2 cellular contexts compared by ENCODE assay signal in the genomic region with DNA sequence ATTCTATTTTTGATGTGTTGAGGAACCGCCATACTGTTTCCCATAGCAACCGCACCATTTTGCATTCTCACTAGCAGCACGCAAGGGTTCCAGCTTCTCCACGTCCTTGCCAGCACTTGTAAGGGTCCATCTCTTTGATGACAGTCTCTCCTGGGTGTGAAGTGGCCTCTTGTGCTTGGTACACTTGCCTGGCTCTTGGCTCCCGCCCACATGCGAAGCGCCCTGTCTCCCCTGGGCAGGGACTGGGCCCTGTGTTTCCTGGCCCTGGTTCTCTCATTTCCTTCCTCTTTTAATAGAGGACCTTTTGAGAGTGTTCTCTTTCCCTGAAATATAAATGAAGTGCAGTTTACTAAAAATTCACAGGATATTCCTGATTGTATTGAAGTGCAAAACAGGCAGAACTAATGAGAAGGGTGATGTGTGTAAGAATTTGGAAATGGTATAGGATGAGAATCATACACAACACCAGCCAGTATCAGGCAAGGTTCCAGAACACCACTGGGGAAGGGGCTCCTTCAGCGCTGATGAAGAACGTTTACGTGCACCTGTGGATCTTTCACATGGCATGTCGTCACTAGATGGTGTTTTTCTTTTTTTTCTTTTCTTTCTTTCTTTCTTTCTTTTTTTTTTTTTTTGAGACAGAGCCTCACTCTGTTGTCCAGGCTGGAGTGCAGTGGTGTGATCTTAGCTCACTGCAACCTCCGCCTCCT.
A peak's percentile ranks its signal among the peaks of the same experiment; 100 is the strongest.
TF ChIP-seq lines count a peak whose summit lies in the region.

No MANE protein-coding gene starts in this region.

TF ChIP-seq in K562, 482 proteins besides CTCF, POLR2A, EP300 and RAD21 (continued from another document):
- TF ChIP-seq, protein P1, sequence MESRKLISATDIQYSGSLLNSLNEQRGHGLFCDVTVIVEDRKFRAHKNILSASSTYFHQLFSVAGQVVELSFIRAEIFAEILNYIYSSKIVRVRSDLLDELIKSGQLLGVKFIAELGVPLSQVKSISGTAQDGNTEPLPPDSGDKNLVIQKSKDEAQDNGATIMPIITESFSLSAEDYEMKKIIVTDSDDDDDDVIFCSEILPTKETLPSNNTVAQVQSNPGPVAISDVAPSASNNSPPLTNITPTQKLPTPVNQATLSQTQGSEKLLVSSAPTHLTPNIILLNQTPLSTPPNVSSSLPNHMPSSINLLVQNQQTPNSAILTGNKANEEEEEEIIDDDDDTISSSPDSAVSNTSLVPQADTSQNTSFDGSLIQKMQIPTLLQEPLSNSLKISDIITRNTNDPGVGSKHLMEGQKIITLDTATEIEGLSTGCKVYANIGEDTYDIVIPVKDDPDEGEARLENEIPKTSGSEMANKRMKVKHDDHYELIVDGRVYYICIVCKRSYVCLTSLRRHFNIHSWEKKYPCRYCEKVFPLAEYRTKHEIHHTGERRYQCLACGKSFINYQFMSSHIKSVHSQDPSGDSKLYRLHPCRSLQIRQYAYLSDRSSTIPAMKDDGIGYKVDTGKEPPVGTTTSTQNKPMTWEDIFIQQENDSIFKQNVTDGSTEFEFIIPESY (CRISPR knock-in tag; IDR thresholded peaks at IDR 0.05), result 0 out of 2 replicates have a peak, but pooled peaks have one; percentile 25
TF ChIP-seq in K562: peak in this region for 2.

TF ChIP-seq in neural cell, 6 proteins besides CTCF, POLR2A, EP300 and RAD21 (continued from another document):
- TF ChIP-seq SMC3 (conservative IDR thresholded peaks at IDR 0.05; ENCODE audit: poor library complexity), result no peak
